Comparison of ENCODE assay signal across 9 cellular contexts in genomic region chr7:92621641-92622429, GRCh38. TPM values are rescaled to one million over a fixed set of nuclear protein-coding genes. Genes with fewer than 3 reads are reported as not detected.
DNase-seq lines count a peak whose midpoint lies in the region; ATAC-seq and TF ChIP-seq lines count a peak whose summit lies in the region.
"Had no signal": no experiment of that assay in that cellular context is flagged by ENCODE, and none has a peak within 500 bp of the region (broad histone marks: within the 10 kb centered on the region; RNA-seq: fewer than 3 reads in every experiment).

No MANE protein-coding gene starts in this region.

- CTCF ChIA-PET in SK-N-SH (lab: Yijun Ruan, JAX): interaction anchor here (0.6 to 9.4 kb wide), 57 partner anchors 10 to 1497 kb away, joined by 3 to 96 read pairs (median 5); partner anchors contain the start of genes CDK6 and SAMD9

- H3K27ac ChIP-seq in SK-N-SH (ENCODE audit: low read depth in 2 of 2, low read length in 1 of 2): peak overlapping the region; percentile 81 to 83
- no peak overlapping the region for H3K27ac ChIP-seq in endodermal cell (ENCODE audit: low read depth, low read length)

- no peaks in the 10 kb centered on the region for H3K27me3 Mint-ChIP-seq in endodermal cell (ENCODE audit: insufficient read depth)

- TF ChIP-seq RAD21 in SK-N-SH (IDR thresholded peaks at IDR 0.05; ENCODE audit: low read length): no peak

- H3K9me3 ChIP-seq in SK-N-SH (no peaks in the 10 kb centered on the region), endodermal cell (ENCODE audit: control insufficient read depth, low read length) (peaks cover 10% of the 10 kb centered on the region)

- peaks cover 15% of the 10 kb centered on the region for H3K36me3 Mint-ChIP-seq in endodermal cell (ENCODE audit: low read depth)

- no peaks in the 10 kb centered on the region for H4K20me1 ChIP-seq in SK-N-SH (ENCODE audit: insufficient read depth)

- H3K27ac Mint-ChIP-seq in endodermal cell: no peak overlapping the region

- H3K4me1 ChIP-seq in SK-N-SH (ENCODE audit: control insufficient read depth in 1 of 2, insufficient read depth in 2 of 2, low read depth in 1 of 2, low read length in 1 of 2): peaks cover 9 to 33% of the 10 kb centered on the region in 2 experiments
- H3K4me1 ChIP-seq in endodermal cell (ENCODE audit: control insufficient read depth, insufficient read depth, low read length): no peaks in the 10 kb centered on the region

- H3K9me2 ChIP-seq in SK-N-SH: no peaks in the 10 kb centered on the region

- peaks cover 91% of the 10 kb centered on the region for H3K79me2 ChIP-seq in SK-N-SH (ENCODE audit: insufficient read depth)

- H3K9me3 Mint-ChIP-seq in endodermal cell: peaks cover 8% of the 10 kb centered on the region

- H3K4me3 Mint-ChIP-seq in endodermal cell: no peak overlapping the region

- peak overlapping the region; percentile 38; the same call in 1 of the 2 replicates for H3K4me2 ChIP-seq in SK-N-SH

- WGBS in SK-N-SH (ENCODE audit: low lambda C conversion rate): 67% methylated on average over 4 of the region's 4 CpGs
- 93 to 94% methylated on average over 3 to 4 of the region's 4 CpGs for WGBS in endodermal cell (ENCODE audit: insufficient coverage in 1 of 2, insufficient read length in 1 of 2), 2 experiments

- POLR2A ChIA-PET in SK-N-SH (lab: Yijun Ruan, JAX): interaction anchor here (1.0 kb wide), 1 partner anchor 211 kb away, joined by 3 read pairs; no protein-coding TSS in a partner anchor

- H3K36me3 ChIP-seq in SK-N-SH (replicated peaks in 1 of 2; ENCODE audit: control insufficient read depth in 1 of 2, insufficient read depth in 2 of 2, low read length in 1 of 2) (peaks cover 55 to 68% of the 10 kb centered on the region in 2 experiments), endodermal cell (ENCODE audit: control insufficient read depth, insufficient read depth, low read length) (peaks cover 15% of the 10 kb centered on the region)

- H3K9ac ChIP-seq in SK-N-SH: peak overlapping the region; percentile 39; the same call in 1 of the 2 replicates
- no peak overlapping the region for H3K9ac ChIP-seq in endodermal cell (ENCODE audit: extremely low read depth, low read length, poor library complexity, severe bottlenecking)

- H3K27me3 ChIP-seq in SK-N-SH (ENCODE audit: insufficient read depth) (no peaks in the 10 kb centered on the region), endodermal cell (ENCODE audit: control insufficient read depth, insufficient read depth, low read length, poor library complexity, severe bottlenecking) (no peaks in the 10 kb centered on the region)
- H3K27me3 ChIP-seq: heart right ventricle had no signal

- ATAC-seq in GM18520 (IDR thresholded peaks at IDR 0.05; ENCODE audit: unreplicated experiment): peak; percentile 36
- peak; percentile 51 for ATAC-seq in HG02678 (IDR thresholded peaks at IDR 0.05; ENCODE audit: unreplicated experiment)
- peak; percentile 21 for ATAC-seq in left lobe of liver

- in situ Hi-C loops in GM13977 (cut with MboI; ENCODE audit: low pct_unique_long_range_greater_than_20kb, low sequenced_read_pairs, unreplicated experiment): loop anchor here (5.0 to 10.0 kb wide), 2 partner anchors 213 to 435 kb away; partner anchors contain the start of gene CDK6

- H3K4me1 Mint-ChIP-seq in endodermal cell: peaks cover 13% of the 10 kb centered on the region

- DNase-seq in SK-N-SH (no peak), left lobe of liver (ENCODE audit: low spot score) (no peak), endodermal cell (no peak), GM13977 (ENCODE audit: low spot score) (no peak)
- no peak for DNase-seq in stimulated activated CD4-positive, alpha-beta T cell treated with anti-CD3 and anti-CD28 coated beads, Interleukin-12 subunit alpha, Interleukin-12 subunit beta, amount 100 ng/mL, for 4 hours
- DNase-seq in stimulated activated CD4-positive, alpha-beta T cell treated with anti-CD3 and anti-CD28 coated beads, Interleukin-2, amount 100 ng/mL, for 48 hours: no peak

- TF ChIP-seq CTCF in SK-N-SH (IDR thresholded peaks at IDR 0.05): no peak
- no peak for TF ChIP-seq CTCF in endodermal cell (conservative IDR thresholded peaks at IDR 0.05)
- TF ChIP-seq CTCF in GM13977 (IDR thresholded peaks at IDR 0.05; ENCODE audit: extremely low read depth, insufficient read depth, missing control alignments): no peak

- H3K4me3 ChIP-seq in SK-N-SH (ENCODE audit: low read depth in 2 of 2, low read length in 1 of 2): peak overlapping the region in 1 of 2 experiments; percentile 20; a peak in 2 of 4 replicates
- H3K4me3 ChIP-seq in endodermal cell (ENCODE audit: low read length): no peak overlapping the region
- H3K4me3 ChIP-seq: heart right ventricle had no signal

- H2AFZ ChIP-seq in SK-N-SH (ENCODE audit: low read depth): no peak overlapping the region

- peaks cover 37% of the 10 kb centered on the region for H3F3A ChIP-seq in SK-N-SH (replicated peaks; ENCODE audit: insufficient read depth)

- TF ChIP-seq EP300 in SK-N-SH (IDR thresholded peaks at IDR 0.05; ENCODE audit: borderline replicate concordance in 1 of 2, low read depth in 1 of 2, low read length in 1 of 2): no peak

TF ChIP-seq in SK-N-SH, 30 proteins besides CTCF, POLR2A, EP300 and RAD21:
- no peak for TF ChIP-seq JUND (IDR thresholded peaks at IDR 0.05)
- TF ChIP-seq MXI1 (IDR thresholded peaks at IDR 0.05; ENCODE audit: low read depth, low read length): no peak
- 0 out of 2 replicates have a peak, but pooled peaks have one; percentile 8 for TF ChIP-seq GATA2 (CRISPR knock-in tag; IDR thresholded peaks at IDR 0.05)

RNA-seq across cellular contexts. Expression of gene FAM133B, which starts 31.6 kb away (rescaled TPM):
- polyA plus RNA-seq in SK-N-SH (2012; rRNA removed): 13.8 and 16.3 TPM in 2 replicates
- polyA plus RNA-seq in SK-N-SH (2012; cell fraction: cytosol; rRNA removed): 14.7 and 21.1 TPM in 2 replicates
- polyA plus RNA-seq in SK-N-SH (2012; cell fraction: nucleus; rRNA removed): 13.0 and 33.6 TPM in 2 replicates
- total RNA-seq in left lobe of liver (9.1 TPM), endodermal cell (10 to 100 TPM; 35.9 to 38.2 TPM)
- 32.7 TPM for polyA plus RNA-seq in endodermal cell (2013, experiment 1 of 2)
- 33.2 TPM for polyA plus RNA-seq in endodermal cell (2013, experiment 2 of 2)
